ENCODE assay signal across 9 cellular contexts in genomic region chr15:98501632-98502031, GRCh38.
"Had no signal": no experiment of that assay in that cellular context is flagged by ENCODE, and none has a peak within 500 bp of the region (broad histone marks: within the 10 kb centered on the region; RNA-seq: fewer than 3 reads in every experiment).

No MANE protein-coding gene starts in this region.

- H3K36me3 ChIP-seq: HAP-1 had no signal

- H3K27ac Mint-ChIP-seq: HFFc6, IgD-negative memory B cell had no signal

- H3K36me3 Mint-ChIP-seq: IgD-negative memory B cell had no signal

- ATAC-seq: HCT116, HepG2 had no signal

- H3K4me1 Mint-ChIP-seq: IgD-negative memory B cell had no signal

- H3K9ac ChIP-seq: GM23248 had no signal

- H3K4me3 Mint-ChIP-seq: HFFc6, IgD-negative memory B cell had no signal

- H3K27ac ChIP-seq: GM23248, HL-60 had no signal

- H3K4me3 ChIP-seq: GM23248, HAP-1 had no signal

- H3K4me1 ChIP-seq: HAP-1 had no signal

- DNase-seq: GM23248, GOT3, H7, HFFc6 had no signal
